In the genomic region with DNA sequence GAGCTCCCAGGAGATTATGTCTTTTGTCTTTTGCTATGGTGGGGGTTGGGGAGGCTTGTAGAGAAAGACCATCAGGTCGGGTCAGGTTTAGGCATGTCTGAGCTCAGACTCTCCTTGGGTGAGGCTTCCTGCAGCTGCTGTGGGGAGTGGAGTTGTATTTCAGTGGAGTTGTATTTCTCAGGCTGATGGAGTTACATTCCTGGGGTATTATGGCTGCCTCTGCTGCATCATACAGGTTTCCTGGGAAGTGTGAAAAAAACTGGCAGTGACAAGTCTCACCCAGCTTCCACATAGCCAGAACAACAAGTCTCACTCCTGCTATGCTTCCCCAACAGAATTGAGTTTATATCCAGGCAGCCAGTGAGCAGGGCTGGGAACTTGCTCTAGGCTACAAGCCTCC, we compare ENCODE assay signal across 1 cellular context.
TF ChIP-seq lines count a peak whose summit lies in the region.

No MANE protein-coding gene starts in this region.

TF ChIP-seq in GM23338, 12 proteins besides CTCF, POLR2A, EP300 and RAD21 (continued from another document):
- TF ChIP-seq, protein P1, sequence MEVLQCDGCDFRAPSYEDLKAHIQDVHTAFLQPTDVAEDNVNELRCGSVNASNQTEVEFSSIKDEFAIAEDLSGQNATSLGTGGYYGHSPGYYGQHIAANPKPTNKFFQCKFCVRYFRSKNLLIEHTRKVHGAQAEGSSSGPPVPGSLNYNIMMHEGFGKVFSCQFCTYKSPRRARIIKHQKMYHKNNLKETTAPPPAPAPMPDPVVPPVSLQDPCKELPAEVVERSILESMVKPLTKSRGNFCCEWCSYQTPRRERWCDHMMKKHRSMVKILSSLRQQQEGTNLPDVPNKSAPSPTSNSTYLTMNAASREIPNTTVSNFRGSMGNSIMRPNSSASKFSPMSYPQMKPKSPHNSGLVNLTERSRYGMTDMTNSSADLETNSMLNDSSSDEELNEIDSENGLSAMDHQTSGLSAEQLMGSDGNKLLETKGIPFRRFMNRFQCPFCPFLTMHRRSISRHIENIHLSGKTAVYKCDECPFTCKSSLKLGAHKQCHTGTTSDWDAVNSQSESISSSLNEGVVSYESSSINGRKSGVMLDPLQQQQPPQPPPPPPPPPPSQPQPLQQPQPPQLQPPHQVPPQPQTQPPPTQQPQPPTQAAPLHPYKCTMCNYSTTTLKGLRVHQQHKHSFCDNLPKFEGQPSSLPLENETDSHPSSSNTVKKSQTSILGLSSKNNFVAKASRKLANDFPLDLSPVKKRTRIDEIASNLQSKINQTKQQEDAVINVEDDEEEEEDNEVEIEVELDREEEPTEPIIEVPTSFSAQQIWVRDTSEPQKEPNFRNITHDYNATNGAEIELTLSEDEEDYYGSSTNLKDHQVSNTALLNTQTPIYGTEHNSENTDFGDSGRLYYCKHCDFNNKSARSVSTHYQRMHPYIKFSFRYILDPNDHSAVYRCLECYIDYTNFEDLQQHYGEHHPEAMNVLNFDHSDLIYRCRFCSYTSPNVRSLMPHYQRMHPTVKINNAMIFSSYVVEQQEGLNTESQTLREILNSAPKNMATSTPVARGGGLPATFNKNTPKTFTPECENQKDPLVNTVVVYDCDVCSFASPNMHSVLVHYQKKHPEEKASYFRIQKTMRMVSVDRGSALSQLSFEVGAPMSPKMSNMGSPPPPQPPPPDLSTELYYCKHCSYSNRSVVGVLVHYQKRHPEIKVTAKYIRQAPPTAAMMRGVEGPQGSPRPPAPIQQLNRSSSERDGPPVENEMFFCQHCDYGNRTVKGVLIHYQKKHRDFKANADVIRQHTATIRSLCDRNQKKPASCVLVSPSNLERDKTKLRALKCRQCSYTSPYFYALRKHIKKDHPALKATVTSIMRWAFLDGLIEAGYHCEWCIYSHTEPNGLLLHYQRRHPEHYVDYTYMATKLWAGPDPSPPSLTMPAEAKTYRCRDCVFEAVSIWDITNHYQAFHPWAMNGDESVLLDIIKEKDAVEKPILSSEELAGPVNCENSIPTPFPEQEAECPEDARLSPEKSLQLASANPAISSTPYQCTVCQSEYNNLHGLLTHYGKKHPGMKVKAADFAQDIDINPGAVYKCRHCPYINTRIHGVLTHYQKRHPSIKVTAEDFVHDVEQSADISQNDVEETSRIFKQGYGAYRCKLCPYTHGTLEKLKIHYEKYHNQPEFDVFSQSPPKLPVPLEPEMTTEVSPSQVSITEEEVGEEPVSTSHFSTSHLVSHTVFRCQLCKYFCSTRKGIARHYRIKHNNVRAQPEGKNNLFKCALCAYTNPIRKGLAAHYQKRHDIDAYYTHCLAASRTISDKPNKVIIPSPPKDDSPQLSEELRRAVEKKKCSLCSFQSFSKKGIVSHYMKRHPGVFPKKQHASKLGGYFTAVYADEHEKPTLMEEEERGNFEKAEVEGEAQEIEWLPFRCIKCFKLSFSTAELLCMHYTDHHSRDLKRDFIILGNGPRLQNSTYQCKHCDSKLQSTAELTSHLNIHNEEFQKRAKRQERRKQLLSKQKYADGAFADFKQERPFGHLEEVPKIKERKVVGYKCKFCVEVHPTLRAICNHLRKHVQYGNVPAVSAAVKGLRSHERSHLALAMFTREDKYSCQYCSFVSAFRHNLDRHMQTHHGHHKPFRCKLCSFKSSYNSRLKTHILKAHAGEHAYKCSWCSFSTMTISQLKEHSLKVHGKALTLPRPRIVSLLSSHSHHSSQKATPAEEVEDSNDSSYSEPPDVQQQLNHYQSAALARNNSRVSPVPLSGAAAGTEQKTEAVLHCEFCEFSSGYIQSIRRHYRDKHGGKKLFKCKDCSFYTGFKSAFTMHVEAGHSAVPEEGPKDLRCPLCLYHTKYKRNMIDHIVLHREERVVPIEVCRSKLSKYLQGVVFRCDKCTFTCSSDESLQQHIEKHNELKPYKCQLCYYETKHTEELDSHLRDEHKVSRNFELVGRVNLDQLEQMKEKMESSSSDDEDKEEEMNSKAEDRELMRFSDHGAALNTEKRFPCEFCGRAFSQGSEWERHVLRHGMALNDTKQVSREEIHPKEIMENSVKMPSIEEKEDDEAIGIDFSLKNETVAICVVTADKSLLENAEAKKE (CRISPR knock-in tag; IDR thresholded peaks at IDR 0.05): no peak
- TF ChIP-seq CREB1 (CRISPR knock-in tag; IDR thresholded peaks at IDR 0.05; ENCODE audit: low read depth) (no peak), ZNF331 (CRISPR knock-in tag; IDR thresholded peaks at IDR 0.05; ENCODE audit: low read depth) (no peak)
TF ChIP-seq in GM23338: peak in this region for 0.
